Comparison of ENCODE assay signal across 21 cellular contexts in the genomic region with DNA sequence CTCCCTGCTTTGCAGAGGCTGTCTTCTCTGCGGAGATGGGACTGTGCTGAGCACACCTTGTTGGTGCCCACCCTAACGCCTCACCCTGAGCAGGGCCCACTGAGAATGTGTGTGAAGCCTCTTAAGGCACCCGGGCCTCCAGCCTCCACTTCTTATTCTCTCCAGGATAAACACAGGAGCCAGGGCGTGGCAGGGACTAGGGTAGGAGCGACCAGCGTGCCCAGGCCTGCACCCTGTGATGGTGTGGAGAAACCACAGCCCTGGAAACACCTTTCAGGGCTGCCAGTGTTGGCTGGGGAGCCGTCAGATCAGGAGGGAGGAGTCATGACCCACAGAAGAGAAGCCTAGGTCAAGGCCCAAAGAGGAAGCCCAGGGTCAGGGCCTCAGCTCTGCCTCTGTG. TPM values are rescaled to one million over a fixed set of nuclear protein-coding genes. Genes with fewer than 3 reads are reported as not detected.
DNase-seq lines count a peak whose midpoint lies in the region; ATAC-seq and TF ChIP-seq lines count a peak whose summit lies in the region.
"Had no signal": no experiment of that assay in that cellular context is flagged by ENCODE, and none has a peak within 500 bp of the region (broad histone marks: within the 10 kb centered on the region; RNA-seq: fewer than 3 reads in every experiment).

No MANE protein-coding gene starts in this region.

- no peak overlapping the region for H3K9ac ChIP-seq in IMR-90 (ENCODE audit: low read depth, low read length)
- H3K9ac ChIP-seq: KMS-11 had no signal

- H3K23ac ChIP-seq in IMR-90 (ENCODE audit: low read depth, low read length), result no peak overlapping the region

- in situ Hi-C loops in IMR-90 (cut with MboI; ENCODE audit: low sequenced_read_pairs), result no loop called here

- DNase-seq in activated CD4-positive, alpha-beta T cell treated with anti-CD3 and anti-CD28 coated beads, Interleukin-2, amount 10 ng/mL, durations not matched to agents 24 days and 14 days, result no peak
- DNase-seq in activated CD4-positive, alpha-beta T cell treated with anti-CD3 and anti-CD28 coated beads, Interleukin-2, amount 50 U/mL, for 4 hours, result no peak
- DNase-seq in IMR-90 (no peak), nucleus accumbens (lab: John Stamatoyannopoulos, UW) (no peak), midbrain (lab: John Stamatoyannopoulos, UW) (no peak), NCI-H2227 (lab: John Stamatoyannopoulos, UW; ENCODE audit: unreplicated experiment) (no peak)
- DNase-seq: effector memory CD4-positive, alpha-beta T cell; mucosa of descending colon; NCI-H345; psoas muscle; stimulated activated CD4-positive, alpha-beta T cell treated with anti-CD3 and anti-CD28 coated beads, Interleukin-2, amount 100 ng/mL, for 48 hours; T-helper 9 cell had no signal

- H3K4me1 ChIP-seq in IMR-90 (ENCODE audit: control insufficient read depth, insufficient read depth, low read length), result peaks cover 8% of the 10 kb centered on the region
- H3K4me1 ChIP-seq: A549, HAP-1, psoas muscle had no signal

- TF ChIP-seq RAD21 in IMR-90 (IDR thresholded peaks at IDR 0.05; ENCODE audit: low read length), result no peak

- H4K20me1 ChIP-seq in IMR-90 (ENCODE audit: insufficient read depth, low read length), result no peaks in the 10 kb centered on the region

- H3K27me3 Mint-ChIP-seq in activated CD4-positive, alpha-beta T cell treated with anti-CD3 and anti-CD28 coated beads, Interleukin-2, amount 10 ng/mL, durations not matched to agents 24 days and 14 days, result no peaks in the 10 kb centered on the region
- H3K27me3 Mint-ChIP-seq in dendritic cell treated with granulocyte-macrophage colony-stimulating factor and Interleukin-4, amounts not matched to agents 40 ng/mL and 50 ng/mL, for 4 days, result no peaks in the 10 kb centered on the region
- H3K27me3 Mint-ChIP-seq: activated naive CD4-positive, alpha-beta T cell treated with anti-CD3 and anti-CD28 coated beads, Interleukin-2, amount 50 U/mL, for 24 hours had no signal

- CTCF ChIA-PET in IMR-90 (lab: Yijun Ruan, JAX), result no interaction called here

- H3K9me1 ChIP-seq in IMR-90 (ENCODE audit: insufficient read depth, low read length), result peaks cover 10% of the 10 kb centered on the region

- no peak overlapping the region for H3K18ac ChIP-seq in IMR-90 (ENCODE audit: low read depth, low read length)

- H3K36me3 Mint-ChIP-seq in activated CD4-positive, alpha-beta T cell treated with anti-CD3 and anti-CD28 coated beads, Interleukin-2, amount 10 ng/mL, durations not matched to agents 24 days and 14 days (ENCODE audit: low read depth), result peaks cover 86% of the 10 kb centered on the region
- H3K36me3 Mint-ChIP-seq in dendritic cell treated with granulocyte-macrophage colony-stimulating factor and Interleukin-4, amounts not matched to agents 40 ng/mL and 50 ng/mL, for 4 days (ENCODE audit: low read depth), result peaks cover 96% of the 10 kb centered on the region
- H3K36me3 Mint-ChIP-seq: type B pancreatic cell had no signal

- H3K56ac ChIP-seq in IMR-90 (ENCODE audit: extremely low read depth, insufficient read depth, low read length), result no peak overlapping the region

- no peak overlapping the region for H2AFZ ChIP-seq in IMR-90 (replicated peaks; ENCODE audit: low read length, poor library complexity)

- no peaks in the 10 kb centered on the region for H3K36me3 ChIP-seq in IMR-90 (ENCODE audit: control insufficient read depth, insufficient read depth, low read length)
- H3K36me3 ChIP-seq: HAP-1 had no signal

- H3K9me3 ChIP-seq in IMR-90 (ENCODE audit: control insufficient read depth, insufficient read depth, low read length), result no peaks in the 10 kb centered on the region
- H3K9me3 ChIP-seq: A549, HAP-1, mucosa of descending colon, psoas muscle had no signal

- no peak for TF ChIP-seq POLR2A in IMR-90 (IDR thresholded peaks at IDR 0.05; ENCODE audit: low read depth, low read length)

- no peak overlapping the region for H3K4me2 ChIP-seq in IMR-90 (ENCODE audit: low read depth, low read length)
- H3K4me2 ChIP-seq: A549, KMS-11 had no signal

- H3K27ac Mint-ChIP-seq in activated CD4-positive, alpha-beta T cell treated with anti-CD3 and anti-CD28 coated beads, Interleukin-2, amount 10 ng/mL, durations not matched to agents 24 days and 14 days, result peak overlapping the region; percentile 92
- peak overlapping the region; percentile 97 for H3K27ac Mint-ChIP-seq in dendritic cell treated with granulocyte-macrophage colony-stimulating factor and Interleukin-4, amounts not matched to agents 40 ng/mL and 50 ng/mL, for 4 days
- H3K27ac Mint-ChIP-seq: activated naive CD4-positive, alpha-beta T cell treated with anti-CD3 and anti-CD28 coated beads, Interleukin-2, amount 50 U/mL, for 24 hours; type B pancreatic cell had no signal

- dilution Hi-C loops in IMR-90 (cut with HindIII; ENCODE audit: low sequenced_read_pairs, unreplicated experiment), result no loop called here

- no peak overlapping the region for H2BK120ac ChIP-seq in IMR-90 (ENCODE audit: low read depth, low read length)

- POLR2A ChIA-PET in IMR-90 (lab: Charles Lee; ENCODE audit: unreplicated experiment), result no interaction called here

- no CpG with 5 or more reads among the region's 7 CpGs for WGBS in IMR-90 (ENCODE audit: extremely low coverage in 2 of 2, insufficient read length in 1 of 2), 2 experiments

- H2AK5ac ChIP-seq in IMR-90 (ENCODE audit: low read depth, low read length), result no peak overlapping the region

- no peaks in the 10 kb centered on the region for H3K9me3 Mint-ChIP-seq in activated CD4-positive, alpha-beta T cell treated with anti-CD3 and anti-CD28 coated beads, Interleukin-2, amount 10 ng/mL, durations not matched to agents 24 days and 14 days
- no peaks in the 10 kb centered on the region for H3K9me3 Mint-ChIP-seq in dendritic cell treated with granulocyte-macrophage colony-stimulating factor and Interleukin-4, amounts not matched to agents 40 ng/mL and 50 ng/mL, for 4 days
- H3K9me3 Mint-ChIP-seq: activated naive CD4-positive, alpha-beta T cell treated with anti-CD3 and anti-CD28 coated beads, Interleukin-2, amount 50 U/mL, for 24 hours; type B pancreatic cell had no signal

- no peak overlapping the region for H2BK20ac ChIP-seq in IMR-90 (ENCODE audit: low read depth, low read length)

- no peak overlapping the region for H4K91ac ChIP-seq in IMR-90 (ENCODE audit: insufficient read depth, low read depth, low read length)

- BruUV-seq in IMR-90 (replicated peaks; lab: Mats Ljungman, UMichigan), result no TSS peak

- no peak overlapping the region for H2BK5ac ChIP-seq in IMR-90 (ENCODE audit: low read depth, low read length, poor library complexity, severe bottlenecking)

- no peak overlapping the region for H2BK15ac ChIP-seq in IMR-90 (ENCODE audit: low read depth, low read length)

- H3K4me3 ChIP-seq in IMR-90 (ENCODE audit: insufficient read depth, low read depth, low read length) (no peak overlapping the region), skin epidermis (no peak overlapping the region)
- H3K4me3 ChIP-seq: A549, HAP-1, mucosa of descending colon, psoas muscle had no signal

- no peak overlapping the region for H3K14ac ChIP-seq in IMR-90 (replicated peaks; ENCODE audit: low read depth, low read length)

- peak overlapping the region; percentile 37 for H2AK9ac ChIP-seq in IMR-90 (replicated peaks; ENCODE audit: low read depth, low read length, poor library complexity)

- H3K27me3 ChIP-seq in IMR-90 (ENCODE audit: control insufficient read depth, insufficient read depth, low read length), result no peaks in the 10 kb centered on the region

- H3K79me1 ChIP-seq in IMR-90 (ENCODE audit: low read depth in 1 of 2, low read length in 2 of 2), result peaks cover 0 to 12% of the 10 kb centered on the region in 2 experiments; a peak in 2 of 4 replicates

- no peak for TF ChIP-seq CTCF in IMR-90 (conservative IDR thresholded peaks at IDR 0.05; ENCODE audit: low read depth, low read length)

- H3K4me1 Mint-ChIP-seq in activated CD4-positive, alpha-beta T cell treated with anti-CD3 and anti-CD28 coated beads, Interleukin-2, amount 10 ng/mL, durations not matched to agents 24 days and 14 days, result peaks cover 76% of the 10 kb centered on the region
- peaks cover 64% of the 10 kb centered on the region for H3K4me1 Mint-ChIP-seq in dendritic cell treated with granulocyte-macrophage colony-stimulating factor and Interleukin-4, amounts not matched to agents 40 ng/mL and 50 ng/mL, for 4 days (ENCODE audit: low read depth)

- H3K27ac ChIP-seq in IMR-90 (ENCODE audit: insufficient read depth, low read length) (no peak overlapping the region), skin epidermis (peak overlapping the region in 18 of 21 experiments; percentile 12 to 77 (median 66))
- H3K27ac ChIP-seq: A549, KMS-11, psoas muscle had no signal

- H4K8ac ChIP-seq in IMR-90 (ENCODE audit: low read depth in 2 of 2, low read length in 2 of 2), result no peak overlapping the region

- H3K4me3 Mint-ChIP-seq in activated CD4-positive, alpha-beta T cell treated with anti-CD3 and anti-CD28 coated beads, Interleukin-2, amount 10 ng/mL, durations not matched to agents 24 days and 14 days, result no peak overlapping the region
- H3K4me3 Mint-ChIP-seq in dendritic cell treated with granulocyte-macrophage colony-stimulating factor and Interleukin-4, amounts not matched to agents 40 ng/mL and 50 ng/mL, for 4 days, result no peak overlapping the region
- H3K4me3 Mint-ChIP-seq: activated naive CD4-positive, alpha-beta T cell treated with anti-CD3 and anti-CD28 coated beads, Interleukin-2, amount 50 U/mL, for 24 hours; type B pancreatic cell had no signal

- no peak overlapping the region for H3K4ac ChIP-seq in IMR-90 (ENCODE audit: low read depth, low read length)

- no peak overlapping the region for H4K5ac ChIP-seq in IMR-90 (ENCODE audit: low read depth, low read length)

- intact Hi-C loops in activated CD4-positive, alpha-beta T cell treated with anti-CD3 and anti-CD28 coated beads, Interleukin-2, amount 10 ng/mL, durations not matched to agents 24 days and 14 days (cut with micrococcal nuclease), result no loop called here
- intact Hi-C loops in IMR-90 (cut with micrococcal nuclease), result no loop called here
- intact Hi-C loops in dendritic cell treated with granulocyte-macrophage colony-stimulating factor and Interleukin-4, amounts not matched to agents 40 ng/mL and 50 ng/mL, for 4 days (cut with micrococcal nuclease), result no loop called here

- ATAC-seq in IMR-90 (ENCODE audit: low read depth), result no peak
- ATAC-seq: A549, mucosa of descending colon, Panc1, psoas muscle had no signal

RNA-seq across cellular contexts. Expression of gene VDR, which starts 41.3 kb away (rescaled TPM):
- total RNA-seq in activated CD4-positive, alpha-beta T cell treated with anti-CD3 and anti-CD28 coated beads, Interleukin-2, amount 10 ng/mL, durations not matched to agents 24 days and 14 days, result 267 and 277 TPM in 2 replicates
- total RNA-seq in IMR-90 (2012; rRNA removed), result 3.9 and 5.4 TPM in 2 replicates
- 8.5 and 10.8 TPM in 2 replicates for polyA plus RNA-seq in IMR-90 (2012; rRNA removed)
- 6.0 and 8.5 TPM in 2 replicates for polyA plus RNA-seq in IMR-90 (2012; cell fraction: cytosol; rRNA removed)
- 6.6 and 12.7 TPM in 2 replicates for polyA plus RNA-seq in IMR-90 (2012; cell fraction: nucleus; rRNA removed; ENCODE audit: low replicate concordance)
- polyA plus RNA-seq: neural cell had no signal

RNA-seq across cellular contexts. Expression of gene HDAC7, which starts 43.8 kb away (rescaled TPM):
- total RNA-seq in activated CD4-positive, alpha-beta T cell treated with anti-CD3 and anti-CD28 coated beads, Interleukin-2, amount 10 ng/mL, durations not matched to agents 24 days and 14 days, result 405 and 419 TPM in 2 replicates
- total RNA-seq in IMR-90 (2012; rRNA removed), result 10.4 and 10.6 TPM in 2 replicates
- polyA plus RNA-seq in IMR-90 (2012; rRNA removed), result 64.7 and 65.1 TPM in 2 replicates
- polyA plus RNA-seq in IMR-90 (2012; cell fraction: cytosol; rRNA removed), result 51.5 and 60.5 TPM in 2 replicates
- 183 and 377 TPM in 2 replicates for polyA plus RNA-seq in IMR-90 (2012; cell fraction: nucleus; rRNA removed; ENCODE audit: low replicate concordance)

Comparison
In these comparisons a context has a peak if more than half of its experiments do, and no peak if none do; other contexts are left out.
1. RNA of gene VDR, which starts 41.3 kb away (total RNA-seq): 267 to 277 TPM in activated CD4-positive, alpha-beta T cell treated with anti-CD3 and anti-CD28 coated beads, Interleukin-2, amount 10 ng/mL, durations not matched to agents 24 days and 14 days; 3.9 to 5.4 TPM in IMR-90; every median in the first group is over 10 times any median in the second.
2. RNA of gene HDAC7, which starts 43.8 kb away (total RNA-seq): 405 to 419 TPM in activated CD4-positive, alpha-beta T cell treated with anti-CD3 and anti-CD28 coated beads, Interleukin-2, amount 10 ng/mL, durations not matched to agents 24 days and 14 days; 10.4 to 10.6 TPM in IMR-90; every median in the first group is over 10 times any median in the second.